ENCODE assay signal across 19 cellular contexts in the genomic region with DNA sequence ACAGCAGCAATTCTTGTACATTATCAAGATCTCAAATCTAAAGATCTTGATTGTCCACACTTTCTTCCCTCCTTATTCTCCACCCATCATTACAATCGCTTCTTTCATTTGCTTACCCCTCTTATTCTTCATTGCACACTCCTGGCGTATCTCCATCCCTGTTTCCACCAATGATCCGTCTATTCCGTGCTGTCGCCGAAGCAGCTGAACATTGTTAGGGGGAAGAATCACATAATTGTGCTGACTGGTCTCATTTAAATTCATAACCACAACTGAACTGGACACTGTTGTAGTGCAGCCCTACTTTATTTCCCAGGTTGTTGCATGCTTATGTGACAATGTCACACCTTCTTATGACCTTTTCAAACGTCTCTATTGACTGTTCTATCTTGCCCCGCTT.
"Had no signal": no experiment of that assay in that cellular context is flagged by ENCODE, and none has a peak within 500 bp of the region (broad histone marks: within the 10 kb centered on the region; RNA-seq: fewer than 3 reads in every experiment).

No MANE protein-coding gene starts in this region.

- H3K27me3 ChIP-seq: body of pancreas had no signal

- H2AFZ ChIP-seq: PC-9 had no signal

- H3K4me2 ChIP-seq: PC-9 had no signal

- DNase-seq: activated CD4-positive, alpha-beta T cell treated with anti-CD3 and anti-CD28 coated beads for 48 hours; activated CD4-positive, alpha-beta T cell treated with anti-CD3 and anti-CD28 coated beads, Interleukin-2, amount 50 U/mL, for 4 hours; activated CD8-positive, alpha-beta memory T cell treated with anti-CD3 and anti-CD28 coated beads, Interleukin-2, amount 10 ng/mL, durations not matched to agents 7 days and 5 days; activated effector memory CD4-positive, alpha-beta T cell treated with Interleukin-2 at 50 U/mL for 16 hours; activated naive CD4-positive, alpha-beta T cell; activated T-cell treated with anti-CD3 and anti-CD28 coated beads, Interleukin-2, amount 50 U/mL, for 24 hours; aorta; body of pancreas; Karpas-422; MM.1S; NCI-H1105; NCI-H1436; NCI-H1694 treated with DMSO at 0.1 percent for 48 hours; NCI-H2029 treated with DMSO at 0.1 percent for 48 hours; NCI-H345; NCI-H510A; PC-9; SHP77 treated with DMSO at 0.1 percent for 48 hours had no signal

- H3K4me3 ChIP-seq: body of pancreas, PC-9 had no signal

- ATAC-seq: activated CD4-positive, CD25-positive, alpha-beta regulatory T cell treated with anti-CD3 and anti-CD28 coated beads, Interleukin-2, amount 50 U/mL, for 24 hours; activated CD8-positive, alpha-beta memory T cell treated with anti-CD3 and anti-CD28 coated beads, Interleukin-2, amount 10 ng/mL, durations not matched to agents 7 days and 5 days; body of pancreas had no signal

- H3K9me3 ChIP-seq: body of pancreas had no signal

- H3K27ac ChIP-seq: body of pancreas, PC-9 had no signal

- H3K4me1 ChIP-seq: body of pancreas had no signal
